10 cellular contexts compared by ENCODE assay signal in genomic region chr5:126462239-126463014, GRCh38. TPM values are rescaled to one million over a fixed set of nuclear protein-coding genes. Genes with fewer than 3 reads are reported as not detected.
A peak's percentile ranks its signal among the peaks of the same experiment; 100 is the strongest.
DNase-seq lines count a peak whose midpoint lies in the region; ATAC-seq, FAIRE-seq and TF ChIP-seq lines count a peak whose summit lies in the region.
"Had no signal": no experiment of that assay in that cellular context is flagged by ENCODE, and none has a peak within 500 bp of the region (broad histone marks: within the 10 kb centered on the region; RNA-seq: fewer than 3 reads in every experiment).

No MANE protein-coding gene starts in this region.

- ATAC-seq in GM21576 (IDR thresholded peaks at IDR 0.05; ENCODE audit: unreplicated experiment) = peak; percentile 70
- ATAC-seq in HG03571 (IDR thresholded peaks at IDR 0.05; ENCODE audit: unreplicated experiment) = peak; percentile 75
- ATAC-seq in activated naive CD8-positive, alpha-beta T cell treated with anti-CD3 and anti-CD28 coated beads, Interleukin-2, amount 50 U/mL, for 24 hours = no peak
- ATAC-seq: activated naive CD4-positive, alpha-beta T cell treated with anti-CD3 and anti-CD28 coated beads, Interleukin-2, amount 50 U/mL, for 72 hours had no signal

- CTCF ChIA-PET in activated naive CD4-positive, alpha-beta T cell treated with anti-CD3 and anti-CD28 coated beads for 36 hours (lab: Charles Lee) = interaction anchor here (0.7 kb wide), 1 partner anchor 78 kb away, joined by 3 read pairs; no protein-coding TSS in a partner anchor

- no peaks in the 10 kb centered on the region for H3K27me3 Mint-ChIP-seq in activated naive CD8-positive, alpha-beta T cell treated with anti-CD3 and anti-CD28 coated beads, Interleukin-2, amount 50 U/mL, for 24 hours
- H3K27me3 Mint-ChIP-seq in activated naive CD4-positive, alpha-beta T cell treated with anti-CD3 and anti-CD28 coated beads for 36 hours (ENCODE audit: low read depth) = no peaks in the 10 kb centered on the region

- H3K9me3 Mint-ChIP-seq in activated naive CD8-positive, alpha-beta T cell treated with anti-CD3 and anti-CD28 coated beads, Interleukin-2, amount 50 U/mL, for 24 hours = no peaks in the 10 kb centered on the region
- H3K9me3 Mint-ChIP-seq in activated naive CD4-positive, alpha-beta T cell treated with anti-CD3 and anti-CD28 coated beads for 36 hours = no peaks in the 10 kb centered on the region
- H3K9me3 Mint-ChIP-seq: activated naive CD4-positive, alpha-beta T cell treated with anti-CD3 and anti-CD28 coated beads, Interleukin-2, amount 50 U/mL, for 72 hours had no signal

- FAIRE-seq in GM12892 (lab: Jason Lieb, UNC) = peak; percentile 77

- no peaks in the 10 kb centered on the region for H3K36me3 Mint-ChIP-seq in activated naive CD8-positive, alpha-beta T cell treated with anti-CD3 and anti-CD28 coated beads, Interleukin-2, amount 50 U/mL, for 24 hours (ENCODE audit: low read depth)
- peaks cover 5% of the 10 kb centered on the region for H3K36me3 Mint-ChIP-seq in activated naive CD4-positive, alpha-beta T cell treated with anti-CD3 and anti-CD28 coated beads for 36 hours (ENCODE audit: low read depth)
- H3K36me3 Mint-ChIP-seq: activated naive CD4-positive, alpha-beta T cell treated with anti-CD3 and anti-CD28 coated beads, Interleukin-2, amount 50 U/mL, for 72 hours had no signal

- H3K4me1 Mint-ChIP-seq in activated naive CD8-positive, alpha-beta T cell treated with anti-CD3 and anti-CD28 coated beads, Interleukin-2, amount 50 U/mL, for 24 hours = peaks cover 12% of the 10 kb centered on the region
- H3K4me1 Mint-ChIP-seq in activated naive CD4-positive, alpha-beta T cell treated with anti-CD3 and anti-CD28 coated beads for 36 hours (ENCODE audit: low read depth) = peaks cover 18% of the 10 kb centered on the region

- intact Hi-C loops in activated naive CD4-positive, alpha-beta T cell treated with anti-CD3 and anti-CD28 coated beads for 36 hours (cut with micrococcal nuclease) = loop anchor here (1.0 kb wide), 1 partner anchor 8 kb away; no protein-coding TSS in a partner anchor

- no peak overlapping the region for H3K27ac Mint-ChIP-seq in activated naive CD8-positive, alpha-beta T cell treated with anti-CD3 and anti-CD28 coated beads, Interleukin-2, amount 50 U/mL, for 24 hours
- no peak overlapping the region for H3K27ac Mint-ChIP-seq in activated naive CD4-positive, alpha-beta T cell treated with anti-CD3 and anti-CD28 coated beads for 36 hours
- H3K27ac Mint-ChIP-seq: activated naive CD4-positive, alpha-beta T cell treated with anti-CD3 and anti-CD28 coated beads, Interleukin-2, amount 50 U/mL, for 72 hours had no signal

- H3K4me3 Mint-ChIP-seq in activated naive CD8-positive, alpha-beta T cell treated with anti-CD3 and anti-CD28 coated beads, Interleukin-2, amount 50 U/mL, for 24 hours = no peak overlapping the region
- no peak overlapping the region for H3K4me3 Mint-ChIP-seq in activated naive CD4-positive, alpha-beta T cell treated with anti-CD3 and anti-CD28 coated beads for 36 hours

- DNase-seq in GM12892 (ENCODE audit: insufficient read length) (no peak), kidney tubule cell (ENCODE audit: low spot score) (peak; percentile 81), NOMO-1 treated with DMSO at 0.1 percent for 48 hours (lab: John Stamatoyannopoulos, UW; ENCODE audit: unreplicated experiment) (no peak), NCI-H1694 treated with DMSO at 0.1 percent for 48 hours (lab: John Stamatoyannopoulos, UW) (no peak)
- DNase-seq in activated naive CD8-positive, alpha-beta T cell treated with anti-CD3 and anti-CD28 coated beads, Interleukin-2, amount 50 U/mL, for 24 hours = no peak
- DNase-seq in activated naive CD4-positive, alpha-beta T cell treated with anti-CD3 and anti-CD28 coated beads for 36 hours = no peak

- no peak for TF ChIP-seq POLR2A in GM12892 (IDR thresholded peaks at IDR 0.05; ENCODE audit: low read depth, low read length)

RNA-seq across cellular contexts. Expression of gene GRAMD2B, which starts 39.2 kb away (rescaled TPM):
- polyA plus RNA-seq in GM12892 (2012; ENCODE audit: missing spikeins) = 5.2 TPM
- 10 to 100 TPM in 1 of 2 experiments, 1 to 10 TPM in 1; 8.7 to 10.8 TPM for total RNA-seq in activated naive CD4-positive, alpha-beta T cell treated with anti-CD3 and anti-CD28 coated beads for 36 hours
- total RNA-seq: NCI-H460 had no signal
